14 cellular contexts compared by ENCODE assay signal in genomic region chr19:7554990-7555864, GRCh38. TPM values are rescaled to one million over a fixed set of nuclear protein-coding genes. Genes with fewer than 3 reads are reported as not detected.
A peak's percentile ranks its signal among the peaks of the same experiment; 100 is the strongest.
DNase-seq lines count a peak whose midpoint lies in the region; ATAC-seq and TF ChIP-seq lines count a peak whose summit lies in the region.
"Had no signal": no experiment of that assay in that cellular context is flagged by ENCODE, and none has a peak within 500 bp of the region (broad histone marks: within the 10 kb centered on the region; RNA-seq: fewer than 3 reads in every experiment).

No MANE protein-coding gene starts in this region.

- H3K4me1 Mint-ChIP-seq in T-helper 17 cell (no peaks in the 10 kb centered on the region), progenitor cell of endocrine pancreas (ENCODE audit: low read depth) (peaks cover 3% of the 10 kb centered on the region)
- no peaks in the 10 kb centered on the region for H3K4me1 Mint-ChIP-seq in stimulated activated memory B cell treated with anti-CD40 and anti-IgM and Interleukin-4, amounts not matched to agents 10 μg/mL and 1 μg/mL and 100 μg/mL, for 72 hours

- H3K27ac ChIP-seq in iPS DF 6.9 (ENCODE audit: low read length) (no peak overlapping the region), heart left ventricle (no peak overlapping the region)
- H3K27ac ChIP-seq: BLaER1, dorsolateral prefrontal cortex had no signal

- H3K36me3 Mint-ChIP-seq in T-helper 17 cell (ENCODE audit: low read depth) (peaks cover 7% of the 10 kb centered on the region), progenitor cell of endocrine pancreas (ENCODE audit: insufficient read depth) (peaks cover 14% of the 10 kb centered on the region)
- H3K36me3 Mint-ChIP-seq in stimulated activated memory B cell treated with anti-CD40 and anti-IgM and Interleukin-4, amounts not matched to agents 10 μg/mL and 1 μg/mL and 100 μg/mL, for 72 hours, result peaks cover 63% of the 10 kb centered on the region

- no peaks in the 10 kb centered on the region for H3K27me3 ChIP-seq in iPS DF 6.9 (ENCODE audit: control insufficient read depth, insufficient read depth, low read length)
- no peaks in the 10 kb centered on the region for H3K27me3 ChIP-seq in heart left ventricle
- H3K27me3 ChIP-seq: BLaER1, dorsolateral prefrontal cortex had no signal

- no CpG with 5 or more reads among the region's 62 CpGs for WGBS in iPS DF 6.9 (ENCODE audit: insufficient coverage, insufficient read length)
- 72 to 83% (median 76%) methylated on average over 44 to 62 of the region's 62 CpGs for WGBS in heart left ventricle, 4 donors

- intact Hi-C loops in heart left ventricle (cut with DNase I), result no loop called here

- DNase-seq in activated naive CD4-positive, alpha-beta T cell treated with Interleukin-2 at 50 U/mL for 16 hours, result peak; percentile 6
- no peak for DNase-seq in activated naive CD4-positive, alpha-beta T cell treated with anti-CD3 and anti-CD28 coated beads, Interleukin-2, amount 50 U/mL, for 16 hours
- DNase-seq in T-helper 17 cell (no peak), iPS DF 6.9 (ENCODE audit: low read depth, low spot score) (no peak), activated gamma-delta T cell treated with Interleukin-2 at 50 U/mL for 16 hours (no peak), heart left ventricle (no peak), progenitor cell of endocrine pancreas (ENCODE audit: low spot score, unreplicated experiment) (no peak)
- DNase-seq: amniotic stem cell, dorsolateral prefrontal cortex, head of caudate nucleus, NCI-H187 had no signal

- H3K4me1 ChIP-seq in iPS DF 6.9 (ENCODE audit: control insufficient read depth, insufficient read depth, low read length) (peaks cover 5% of the 10 kb centered on the region; the same call in 1 of the 2 replicates), heart left ventricle (peaks cover 0 to 5% (median 0%) of the 10 kb centered on the region in 12 donors)
- H3K4me1 ChIP-seq: BLaER1 had no signal

- TF ChIP-seq CTCF in heart left ventricle (IDR thresholded peaks at IDR 0.05) (no peak), progenitor cell of endocrine pancreas (IDR thresholded peaks at IDR 0.05; ENCODE audit: unreplicated experiment) (no peak)

- H3K27me3 Mint-ChIP-seq in T-helper 17 cell, result no peaks in the 10 kb centered on the region
- H3K27me3 Mint-ChIP-seq in stimulated activated memory B cell treated with anti-CD40 and anti-IgM and Interleukin-4, amounts not matched to agents 10 μg/mL and 1 μg/mL and 100 μg/mL, for 72 hours, result no peaks in the 10 kb centered on the region
- H3K27me3 Mint-ChIP-seq in progenitor cell of endocrine pancreas, result no peaks in the 10 kb centered on the region

- H3K9me3 ChIP-seq in T-helper 17 cell (ENCODE audit: control insufficient read depth, low read length, poor library complexity, severe bottlenecking), result no peaks in the 10 kb centered on the region
- no peaks in the 10 kb centered on the region for H3K9me3 ChIP-seq in iPS DF 6.9 (ENCODE audit: control insufficient read depth, insufficient read depth, low read length)
- peaks cover 0 to 1% (median 0%) of the 10 kb centered on the region in 12 donors for H3K9me3 ChIP-seq in heart left ventricle

- TF ChIP-seq POLR2A in heart left ventricle (IDR thresholded peaks at IDR 0.05), result no peak

- H3K27ac Mint-ChIP-seq in T-helper 17 cell, result no peak overlapping the region
- H3K27ac Mint-ChIP-seq in stimulated activated memory B cell treated with anti-CD40 and anti-IgM and Interleukin-4, amounts not matched to agents 10 μg/mL and 1 μg/mL and 100 μg/mL, for 72 hours, result no peak overlapping the region
- H3K27ac Mint-ChIP-seq in progenitor cell of endocrine pancreas, result no peak overlapping the region

- peak; percentile 41 for ATAC-seq in T-helper 17 cell
- ATAC-seq in stimulated activated memory B cell treated with anti-CD40 and anti-IgM and Interleukin-4, amounts not matched to agents 10 μg/mL and 1 μg/mL and 100 μg/mL, for 72 hours, result peak; percentile 28
- no peak for ATAC-seq in heart left ventricle
- ATAC-seq: right cardiac atrium had no signal

- H3K36me3 ChIP-seq in iPS DF 6.9 (ENCODE audit: control insufficient read depth, insufficient read depth, low read length) (peaks cover 32% of the 10 kb centered on the region), heart left ventricle (peaks cover 0 to 91% (median 63%) of the 10 kb centered on the region in 9 donors)

- no peaks in the 10 kb centered on the region for H3K9me3 Mint-ChIP-seq in stimulated activated memory B cell treated with anti-CD40 and anti-IgM and Interleukin-4, amounts not matched to agents 10 μg/mL and 1 μg/mL and 100 μg/mL, for 72 hours
- no peaks in the 10 kb centered on the region for H3K9me3 Mint-ChIP-seq in progenitor cell of endocrine pancreas (ENCODE audit: low read depth)

- H3K4me3 Mint-ChIP-seq in T-helper 17 cell (no peak overlapping the region), progenitor cell of endocrine pancreas (ENCODE audit: low read depth) (no peak overlapping the region)
- no peak overlapping the region for H3K4me3 Mint-ChIP-seq in stimulated activated memory B cell treated with anti-CD40 and anti-IgM and Interleukin-4, amounts not matched to agents 10 μg/mL and 1 μg/mL and 100 μg/mL, for 72 hours

- peak overlapping the region; percentile 19; the same call in 1 of the 2 replicates for H3K4me3 ChIP-seq in iPS DF 6.9 (ENCODE audit: low read length)
- no peak overlapping the region for H3K4me3 ChIP-seq in heart left ventricle
- H3K4me3 ChIP-seq: BLaER1, dorsolateral prefrontal cortex had no signal

RNA-seq across cellular contexts. Expression of gene PNPLA6, which starts 19.7 kb away (rescaled TPM):
- 10 to 100 TPM; 95.1 to 97.2 TPM for total RNA-seq in T-helper 17 cell
- 100 to 1,000 TPM in 1 of 9 donors, 10 to 100 TPM in 8; 41.4 to 105 (median 49.9) TPM for total RNA-seq in heart left ventricle
- polyA plus RNA-seq in heart left ventricle, result 10 to 100 TPM; 35.6 to 51.1 TPM
- total RNA-seq in progenitor cell of endocrine pancreas, result 131 and 140 TPM in 2 replicates

RNA-seq across cellular contexts. Expression of gene MCOLN1, which starts 32.8 kb away (rescaled TPM):
- total RNA-seq in T-helper 17 cell (10 to 100 TPM; 11.4 to 17.0 TPM), heart left ventricle (10 to 100 TPM; 12.1 to 49.7 (median 14.9) TPM), progenitor cell of endocrine pancreas (16.5 and 18.3 TPM in 2 replicates)
- 10 to 100 TPM; 24.6 to 25.2 TPM for polyA plus RNA-seq in heart left ventricle

RNA-seq across cellular contexts. Expression of gene ZNF358, which starts 39.3 kb away (rescaled TPM):
- total RNA-seq in T-helper 17 cell (1 to 10 TPM; 4.1 to 5.1 TPM), heart left ventricle (100 to 1,000 TPM in 1 of 9 donors, 10 to 100 TPM in 8; 62.8 to 128 (median 74.4) TPM), progenitor cell of endocrine pancreas (78.0 and 86.1 TPM in 2 replicates)
- 100 to 1,000 TPM in 1 of 2 donors, 10 to 100 TPM in 1; 49.3 to 159 TPM for polyA plus RNA-seq in heart left ventricle

RNA-seq across cellular contexts. Expression of gene CAMSAP3, which starts 40.4 kb away (rescaled TPM):
- total RNA-seq in T-helper 17 cell, result under 1 TPM; 0.12 to 0.44 TPM
- total RNA-seq in heart left ventricle, result 1 to 10 TPM in 3 of 9 donors, under 1 TPM in 6; 0.25 to 3.7 (median 0.83) TPM
- polyA plus RNA-seq in heart left ventricle, result under 1 TPM; 0.04 to 0.34 TPM
- total RNA-seq in progenitor cell of endocrine pancreas, result 103 and 115 TPM in 2 replicates

Comparison
In these comparisons a context has a peak if more than half of its experiments do, and no peak if none do; other contexts are left out.
1. ATAC-seq: peak in T-helper 17 cell (single experiment) and stimulated activated memory B cell treated with anti-CD40 and anti-IgM and Interleukin-4, amounts not matched to agents 10 μg/mL and 1 μg/mL and 100 μg/mL, for 72 hours (single experiment); none in heart left ventricle (0 of 4).
2. RNA of gene ZNF358, which starts 39.3 kb away (total RNA-seq): 78.0 to 86.1 TPM in progenitor cell of endocrine pancreas and 62.8 to 128 TPM in heart left ventricle; 4.1 to 5.1 TPM in T-helper 17 cell; every median in the first group is over 10 times any median in the second.